25 cellular contexts compared by ENCODE assay signal in genomic region chr2:151230627-151231026, GRCh38.
"Had no signal": no experiment of that assay in that cellular context is flagged by ENCODE, and none has a peak within 500 bp of the region (broad histone marks: within the 10 kb centered on the region; RNA-seq: fewer than 3 reads in every experiment).

No MANE protein-coding gene starts in this region.

- H3K27ac ChIP-seq: cardiac muscle cell, gastroesophageal sphincter, neutrophil, ovary, prostate gland, spleen, testis, uterus had no signal

- H3K4me1 ChIP-seq: gastroesophageal sphincter, prostate gland, spleen, testis, uterus had no signal

- ATAC-seq: activated CD4-positive, alpha-beta T cell treated with anti-CD3 and anti-CD28 coated beads for 36 hours; activated naive CD8-positive, alpha-beta T cell treated with anti-CD3 and anti-CD28 coated beads, Interleukin-2, amount 50 U/mL, for 24 hours; effector memory CD8-positive, alpha-beta T cell; esophagus mucosa; gastroesophageal sphincter; left cardiac atrium; natural killer cell treated with Interleukin-12 subunit alpha and Interleukin-12 subunit beta and Interleukin-15 and Interleukin-18, amount 100 ng/mL, for 72 hours had no signal

- H3K27me3 ChIP-seq: cardiac muscle cell, ovary, testis, uterus had no signal

- DNase-seq: activated B cell treated with CpG ODN at 0.5 μM for 24 hours; activated CD4-positive, alpha-beta memory T cell treated with anti-CD3 and anti-CD28 coated beads for 36 hours; activated CD4-positive, alpha-beta T cell treated with anti-CD3 and anti-CD28 coated beads for 36 hours; activated effector memory CD4-positive, alpha-beta T cell treated with Interleukin-2 at 50 U/mL for 16 hours; activated naive CD4-positive, alpha-beta T cell treated with anti-CD3 and anti-CD28 coated beads, Interleukin-2, amount 10 ng/mL, durations not matched to agents 7 days and 5 days; activated naive CD8-positive, alpha-beta T cell treated with anti-CD3 and anti-CD28 coated beads, Interleukin-2, amount 50 U/mL, for 24 hours; activated T-cell treated with anti-CD3 and anti-CD28 coated beads, Interleukin-2, amount 50 U/mL, for 48 hours; effector memory CD8-positive, alpha-beta T cell; head of caudate nucleus; islet precursor cell; left cardiac atrium; ovary; spleen; stimulated activated CD4-positive, alpha-beta T cell treated with anti-CD3 and anti-CD28 coated beads, Interleukin-4, amount 100 ng/mL, for 1 hour; stimulated activated naive CD4-positive, alpha-beta T cell; T-helper 9 cell; testis; trophoblast cell; uterus had no signal

- H3K4me3 ChIP-seq: cardiac muscle cell, gastroesophageal sphincter, ovary, prostate gland, spleen, testis, uterus had no signal

- H3K9me3 ChIP-seq: gastroesophageal sphincter, neutrophil, ovary, prostate gland, spleen, testis, uterus had no signal

- H3K36me3 ChIP-seq: cardiac muscle cell, gastroesophageal sphincter, neutrophil, ovary, prostate gland, spleen, uterus had no signal
